ENCODE assay signal across 8 cellular contexts in the genomic region with DNA sequence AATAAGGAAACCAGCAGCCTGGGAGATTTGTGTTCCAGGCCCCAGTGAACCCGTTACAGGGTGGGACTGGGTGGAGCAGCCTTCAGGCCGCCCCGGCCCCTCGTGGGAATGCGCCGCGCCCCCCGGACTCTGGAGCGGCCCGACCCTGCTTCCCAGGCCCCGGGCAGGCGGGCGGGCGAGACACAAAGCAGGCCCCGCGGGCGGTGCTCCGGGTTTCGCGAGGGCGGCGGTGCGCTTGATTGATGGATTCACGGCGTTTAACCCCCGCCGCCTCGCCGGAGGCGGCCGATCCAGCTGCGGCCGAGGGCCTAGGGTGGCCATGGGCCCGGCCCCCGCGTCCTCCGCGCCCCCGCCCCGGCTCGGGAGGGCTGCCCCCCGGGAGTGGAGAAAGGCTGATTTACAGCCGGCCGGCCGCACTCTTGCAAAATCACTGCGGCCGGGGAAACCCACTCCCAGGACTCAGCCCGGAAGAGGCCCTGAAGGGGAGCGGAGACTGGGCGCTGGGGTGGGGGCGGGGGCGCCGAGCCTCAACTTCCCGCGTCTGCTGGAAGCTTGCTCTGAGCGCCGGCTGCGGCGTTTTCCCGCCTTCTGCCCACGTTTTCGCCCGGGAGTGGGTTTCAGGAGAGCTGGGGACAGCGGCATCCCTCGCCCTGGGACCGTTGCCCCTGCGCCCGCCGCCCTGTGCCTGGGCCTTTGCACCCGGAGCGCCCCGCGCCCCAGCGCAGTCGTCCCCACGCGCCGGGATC.
DNase-seq lines count a peak whose midpoint lies in the region; ATAC-seq, FAIRE-seq and TF ChIP-seq lines count a peak whose summit lies in the region.

No MANE protein-coding gene starts in this region.

- H3K27ac ChIP-seq in keratinocyte (ENCODE audit: control insufficient read depth, insufficient read depth, low read length) (no peak overlapping the region), thoracic aorta (peak overlapping the region; percentile 72 to 89)

- TF ChIP-seq CTCF in keratinocyte (optimal IDR thresholded peaks at IDR 0.05 in 1 of 3, IDR thresholded peaks at IDR 0.05 in 1 of 3, conservative IDR thresholded peaks at IDR 0.05 in 1 of 3; ENCODE audit: extremely low read depth in 1 of 3, insufficient read depth in 2 of 3, low read length in 3 of 3) (no peak), thoracic aorta (IDR thresholded peaks at IDR 0.05) (no peak)

- ATAC-seq in activated CD4-positive, alpha-beta T cell treated with anti-CD3 and anti-CD28 coated beads for 36 hours, result no peak
- no peak for ATAC-seq in activated naive CD8-positive, alpha-beta T cell treated with anti-CD3 and anti-CD28 coated beads, Interleukin-2, amount 10 ng/mL, durations not matched to agents 7 days and 5 days (ENCODE audit: low read depth)
- ATAC-seq in thoracic aorta (ENCODE audit: insufficient number of reproducible peaks, low FRiP score, low read depth), result no peak

- H3K36me3 ChIP-seq in keratinocyte (ENCODE audit: control insufficient read depth in 2 of 2, extremely low read depth in 1 of 2, insufficient read depth in 2 of 2, low read length in 2 of 2) (no peaks in the 10 kb centered on the region), thoracic aorta (no peaks in the 10 kb centered on the region)

- H3K9me3 ChIP-seq in keratinocyte (ENCODE audit: control insufficient read depth, low read depth, low read length), result no peaks in the 10 kb centered on the region
- no peaks in the 10 kb centered on the region for H3K9me3 ChIP-seq in thoracic aorta

- intact Hi-C loops in activated CD4-positive, alpha-beta T cell treated with anti-CD3 and anti-CD28 coated beads for 36 hours (cut with DNase I, micrococcal nuclease), result loop anchor here (1.0 to 10.0 kb wide), 6 partner anchors 125 to 1012 kb away; partner anchors contain the start of genes CYCS (in 1 of the 2) and SKAP2 (in 1 of the 2)

- H3K9me1 ChIP-seq in keratinocyte (ENCODE audit: control insufficient read depth, extremely low read depth, insufficient read depth, low read length), result no peaks in the 10 kb centered on the region

- peak overlapping the region; percentile 6 for H2AFZ ChIP-seq in keratinocyte (ENCODE audit: control insufficient read depth, low read length)

- no peaks in the 10 kb centered on the region for H4K20me1 ChIP-seq in keratinocyte (ENCODE audit: control insufficient read depth, extremely low read depth, insufficient read depth, low read length)

- no peaks in the 10 kb centered on the region for H3K27me3 ChIP-seq in keratinocyte (ENCODE audit: control insufficient read depth, extremely low read depth, insufficient read depth, low read length)
- no peaks in the 10 kb centered on the region for H3K27me3 ChIP-seq in thoracic aorta (replicated peaks; ENCODE audit: insufficient read depth)

- no peak overlapping the region for H3K9ac ChIP-seq in keratinocyte (ENCODE audit: control insufficient read depth, extremely low read depth, insufficient read depth, low read length)

- POLR2A ChIA-PET in activated CD4-positive, alpha-beta T cell treated with anti-CD3 and anti-CD28 coated beads for 36 hours (lab: Charles Lee), result interaction anchor here (0.5 kb wide), 1 partner anchor 60 kb away, joined by 6 read pairs; no protein-coding TSS in a partner anchor
- POLR2A ChIA-PET in activated naive CD8-positive, alpha-beta T cell treated with anti-CD3 and anti-CD28 coated beads, Interleukin-2, amount 10 ng/mL, durations not matched to agents 7 days and 5 days (lab: Charles Lee), result interaction anchor here (0.6 kb wide), 1 partner anchor 10 kb away, joined by 3 read pairs; no protein-coding TSS in a partner anchor

- dilution Hi-C loops in keratinocyte (cut with MboI; ENCODE audit: extremely low pct_ligation_motif_present, low sequenced_read_pairs), result no loop called here

- peak overlapping the region; percentile 49 for H3K4me3 Mint-ChIP-seq in activated CD4-positive, alpha-beta T cell treated with anti-CD3 and anti-CD28 coated beads for 36 hours
- H3K4me3 Mint-ChIP-seq in activated naive CD8-positive, alpha-beta T cell treated with anti-CD3 and anti-CD28 coated beads, Interleukin-2, amount 10 ng/mL, durations not matched to agents 7 days and 5 days, result peak overlapping the region; percentile 67

- no peak for FAIRE-seq in keratinocyte (lab: Jason Lieb, UNC)

- no peaks in the 10 kb centered on the region for H3K9me3 Mint-ChIP-seq in activated CD4-positive, alpha-beta T cell treated with anti-CD3 and anti-CD28 coated beads for 36 hours (ENCODE audit: low read depth)
- no peaks in the 10 kb centered on the region for H3K9me3 Mint-ChIP-seq in activated naive CD8-positive, alpha-beta T cell treated with anti-CD3 and anti-CD28 coated beads, Interleukin-2, amount 10 ng/mL, durations not matched to agents 7 days and 5 days

- CTCF ChIA-PET in activated CD4-positive, alpha-beta T cell treated with anti-CD3 and anti-CD28 coated beads for 36 hours (lab: Charles Lee), result interaction anchor here (0.6 to 3.9 kb wide), 17 partner anchors 9 to 1344 kb away, joined by 3 to 25 read pairs (median 4); no protein-coding TSS in a partner anchor

- H3K4me3 ChIP-seq in keratinocyte (ENCODE audit: control insufficient read depth in 2 of 3, extremely low read depth in 1 of 3, insufficient read depth in 2 of 3, low read depth in 1 of 3, low read length in 3 of 3) (peak overlapping the region in 1 of 3 experiments; percentile 19), thoracic aorta (peak overlapping the region; percentile 60)

- H3K4me1 ChIP-seq in keratinocyte (ENCODE audit: control insufficient read depth, extremely low read depth, insufficient read depth, low read length) (peaks cover 12% of the 10 kb centered on the region), thoracic aorta (ENCODE audit: control insufficient read depth in 1 of 2, low read depth in 2 of 2) (peaks cover 38 to 74% of the 10 kb centered on the region in 2 donors)

- H3K27ac Mint-ChIP-seq in activated CD4-positive, alpha-beta T cell treated with anti-CD3 and anti-CD28 coated beads for 36 hours, result no peak overlapping the region
- H3K27ac Mint-ChIP-seq in activated naive CD8-positive, alpha-beta T cell treated with anti-CD3 and anti-CD28 coated beads, Interleukin-2, amount 10 ng/mL, durations not matched to agents 7 days and 5 days, result no peak overlapping the region

- H3K4me2 ChIP-seq in keratinocyte (ENCODE audit: control insufficient read depth, extremely low read depth, insufficient read depth, low read depth, low read length), result peak overlapping the region; percentile 50

- peaks cover 48% of the 10 kb centered on the region for H3K27me3 Mint-ChIP-seq in activated CD4-positive, alpha-beta T cell treated with anti-CD3 and anti-CD28 coated beads for 36 hours
- peaks cover 48% of the 10 kb centered on the region for H3K27me3 Mint-ChIP-seq in activated naive CD8-positive, alpha-beta T cell treated with anti-CD3 and anti-CD28 coated beads, Interleukin-2, amount 10 ng/mL, durations not matched to agents 7 days and 5 days

- DNase-seq in activated CD4-positive, alpha-beta T cell treated with anti-CD3 and anti-CD28 coated beads for 36 hours, result peak; percentile 50
- no peak for DNase-seq in activated CD4-positive, alpha-beta T cell treated with anti-CD3 and anti-CD28 coated beads for 1 hour
- peak; percentile 60 for DNase-seq in activated naive CD8-positive, alpha-beta T cell treated with anti-CD3 and anti-CD28 coated beads, Interleukin-2, amount 10 ng/mL, durations not matched to agents 7 days and 5 days
- DNase-seq in keratinocyte (ENCODE audit: low read depth, low spot score), result no peak
- DNase-seq in thoracic aorta (ENCODE audit: low spot score), result no peak
- no peak for DNase-seq in GF-D8 (lab: John Stamatoyannopoulos, UW)
- no peak for DNase-seq in DMS79 treated with DMSO at 0.1 percent for 48 hours (lab: John Stamatoyannopoulos, UW)
- no peak for DNase-seq in DMS114 treated with DMSO at 0.1 percent for 48 hours (lab: John Stamatoyannopoulos, UW; ENCODE audit: unreplicated experiment)

- peaks cover 18% of the 10 kb centered on the region for H3K4me1 Mint-ChIP-seq in activated CD4-positive, alpha-beta T cell treated with anti-CD3 and anti-CD28 coated beads for 36 hours
- peaks cover 18% of the 10 kb centered on the region for H3K4me1 Mint-ChIP-seq in activated naive CD8-positive, alpha-beta T cell treated with anti-CD3 and anti-CD28 coated beads, Interleukin-2, amount 10 ng/mL, durations not matched to agents 7 days and 5 days

- H3K79me2 ChIP-seq in keratinocyte (ENCODE audit: control insufficient read depth, insufficient read depth, low read length), result no peaks in the 10 kb centered on the region

- H3K36me3 Mint-ChIP-seq in activated CD4-positive, alpha-beta T cell treated with anti-CD3 and anti-CD28 coated beads for 36 hours (ENCODE audit: low read depth), result peaks cover 2% of the 10 kb centered on the region
- no peaks in the 10 kb centered on the region for H3K36me3 Mint-ChIP-seq in activated naive CD8-positive, alpha-beta T cell treated with anti-CD3 and anti-CD28 coated beads, Interleukin-2, amount 10 ng/mL, durations not matched to agents 7 days and 5 days

Comparison
In these comparisons a context has a peak if more than half of its experiments do, and no peak if none do; other contexts are left out.
1. DNase-seq: peak in activated CD4-positive, alpha-beta T cell treated with anti-CD3 and anti-CD28 coated beads for 36 hours (single experiment) and activated naive CD8-positive, alpha-beta T cell treated with anti-CD3 and anti-CD28 coated beads, Interleukin-2, amount 10 ng/mL, durations not matched to agents 7 days and 5 days (single experiment); none in activated CD4-positive, alpha-beta T cell treated with anti-CD3 and anti-CD28 coated beads for 1 hour (single experiment), keratinocyte (single experiment), thoracic aorta (single experiment), GF-D8 (single experiment), DMS79 treated with DMSO at 0.1 percent for 48 hours (single experiment) and DMS114 treated with DMSO at 0.1 percent for 48 hours (single experiment).